ENCODE assay signal across 17 cellular contexts in the genomic region with DNA sequence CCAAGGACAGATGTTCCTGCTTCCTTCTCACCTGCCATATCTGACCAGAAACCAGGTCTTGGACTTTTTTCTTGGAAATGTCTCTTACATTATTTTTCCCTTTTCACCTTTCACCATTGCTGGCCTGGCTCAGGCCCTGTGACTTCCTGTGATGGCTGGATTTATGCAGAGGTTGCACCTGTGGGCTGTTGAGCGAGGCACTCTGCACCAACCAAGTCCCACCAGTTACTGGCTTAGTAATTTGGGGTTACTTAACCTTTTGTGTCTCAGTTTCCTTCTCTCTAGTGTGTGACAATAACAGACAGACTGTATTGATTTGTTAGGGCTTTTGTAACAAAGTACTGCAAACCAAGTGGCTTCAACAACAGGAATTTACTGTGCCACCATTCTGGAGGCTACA.
DNase-seq lines count a peak whose midpoint lies in the region; ATAC-seq and TF ChIP-seq lines count a peak whose summit lies in the region.
"Had no signal": no experiment of that assay in that cellular context is flagged by ENCODE, and none has a peak within 500 bp of the region (broad histone marks: within the 10 kb centered on the region; RNA-seq: fewer than 3 reads in every experiment).

No MANE protein-coding gene starts in this region.

- peaks cover 9% of the 10 kb centered on the region for H3K27me3 Mint-ChIP-seq in activated T-cell treated with anti-CD3 and anti-CD28 coated beads, Interleukin-2, amount 50 U/mL, for 72 hours (ENCODE audit: low read depth)
- H3K27me3 Mint-ChIP-seq in CD14-positive monocyte (ENCODE audit: low read depth in 3 of 3), result peaks cover 11 to 17% (median 14%) of the 10 kb centered on the region in 3 donors

- peak; percentile 41 to 62 for ATAC-seq in activated T-cell treated with anti-CD3 and anti-CD28 coated beads, Interleukin-2, amount 50 U/mL, for 72 hours (replicated peaks in 1 of 2)
- peak; percentile 31 for ATAC-seq in stimulated activated naive CD8-positive, alpha-beta T cell treated with anti-CD3 and anti-CD28 coated beads, Interleukin-15, Interleukin-2, amounts not matched to agents 100 U/mL and 50 U/mL, for 24 hours
- no peak for ATAC-seq in GM18505 (IDR thresholded peaks at IDR 0.05; ENCODE audit: unreplicated experiment)
- ATAC-seq: HCT116 had no signal

- TF ChIP-seq POLR2A in GM18505 (IDR thresholded peaks at IDR 0.05; ENCODE audit: borderline replicate concordance, extremely low read depth, insufficient read depth, insufficient read length), result no peak

- peaks cover 12% of the 10 kb centered on the region for H3K4me1 Mint-ChIP-seq in activated T-cell treated with anti-CD3 and anti-CD28 coated beads, Interleukin-2, amount 50 U/mL, for 72 hours (ENCODE audit: low read depth)
- H3K4me1 Mint-ChIP-seq in CD14-positive monocyte, result peaks cover 4% of the 10 kb centered on the region

- H3K36me3 Mint-ChIP-seq in activated T-cell treated with anti-CD3 and anti-CD28 coated beads, Interleukin-2, amount 50 U/mL, for 72 hours (ENCODE audit: insufficient read depth in 2 of 2), result no peaks in the 10 kb centered on the region
- no peaks in the 10 kb centered on the region for H3K36me3 Mint-ChIP-seq in CD14-positive monocyte

- no peaks in the 10 kb centered on the region for H3F3A ChIP-seq in MM.1S (ENCODE audit: insufficient read depth, low read length)

- DNase-seq in activated T-cell treated with anti-CD3 and anti-CD28 coated beads, Interleukin-2, amount 50 U/mL, for 72 hours, result no peak
- no peak for DNase-seq in activated T-cell treated with anti-CD3 and anti-CD28 coated beads, Interleukin-2, amount 50 U/mL, for 48 hours
- DNase-seq in MM.1S (peak; percentile 30), OCI-LY7 (ENCODE audit: low spot score) (no peak), CD14-positive monocyte (ENCODE audit: low spot score) (no peak)
- no peak for DNase-seq in stimulated activated naive CD8-positive, alpha-beta T cell treated with anti-CD3 and anti-CD28 coated beads, Interleukin-15, Interleukin-2, amounts not matched to agents 100 U/mL and 50 U/mL, for 24 hours
- DNase-seq: ACHN; BE2C; C1 segment of cervical spinal cord; CD4-positive, alpha-beta T cell; DMS 273 treated with DMSO at 0.1 percent for 48 hours; GOT3; H7; HFFc6 had no signal

- H3K4me2 ChIP-seq in MM.1S (ENCODE audit: low read depth, low read length) (no peak overlapping the region), OCI-LY7 (ENCODE audit: low read length) (no peak overlapping the region)

- H4K20me1 ChIP-seq in MM.1S (ENCODE audit: insufficient read depth, low read length) (no peaks in the 10 kb centered on the region), OCI-LY7 (ENCODE audit: insufficient read depth, low read length) (no peaks in the 10 kb centered on the region)

- peak overlapping the region; percentile 38 for H3K27ac Mint-ChIP-seq in activated T-cell treated with anti-CD3 and anti-CD28 coated beads, Interleukin-2, amount 50 U/mL, for 72 hours
- no peak overlapping the region for H3K27ac Mint-ChIP-seq in CD14-positive monocyte
- H3K27ac Mint-ChIP-seq: CD4-positive, alpha-beta T cell; HFFc6 had no signal

- H3K4me3 Mint-ChIP-seq in activated T-cell treated with anti-CD3 and anti-CD28 coated beads, Interleukin-2, amount 50 U/mL, for 72 hours, result no peak overlapping the region
- no peak overlapping the region for H3K4me3 Mint-ChIP-seq in CD14-positive monocyte
- H3K4me3 Mint-ChIP-seq: CD4-positive, alpha-beta T cell; HFFc6 had no signal

- H3K27ac ChIP-seq in MM.1S (ENCODE audit: low read length), result no peak overlapping the region
- H3K27ac ChIP-seq in OCI-LY7 (ENCODE audit: low read depth, low read length, poor library complexity, severe bottlenecking), result no peak overlapping the region
- H3K27ac ChIP-seq: HL-60 had no signal

- no peaks in the 10 kb centered on the region for H3K27me3 ChIP-seq in MM.1S (replicated peaks; ENCODE audit: insufficient read depth, low read length)
- H3K27me3 ChIP-seq: BE2C had no signal

- H3K4me3 ChIP-seq in MM.1S (ENCODE audit: low read length) (no peak overlapping the region), OCI-LY7 (ENCODE audit: low read depth, low read length, poor library complexity, severe bottlenecking) (no peak overlapping the region)

- intact Hi-C loops in OCI-LY7 (cut with micrococcal nuclease; ENCODE audit: unreplicated experiment) (no loop called here), CD14-positive monocyte (cut with micrococcal nuclease) (no loop called here)

- BruUV-seq in OCI-LY7 (replicated peaks; lab: Mats Ljungman, UMichigan), result no TSS peak

- H3K9me3 ChIP-seq in MM.1S (replicated peaks; ENCODE audit: insufficient read depth, low read length) (no peaks in the 10 kb centered on the region), OCI-LY7 (ENCODE audit: low read length) (no peaks in the 10 kb centered on the region)
- H3K9me3 ChIP-seq: BE2C had no signal

- H2AFZ ChIP-seq in MM.1S (ENCODE audit: low read length) (no peak overlapping the region; the same call in 1 of the 2 replicates), OCI-LY7 (ENCODE audit: low read length) (peak overlapping the region; percentile 25; the same call in 1 of the 2 replicates)

- TF ChIP-seq CTCF in MM.1S (IDR thresholded peaks at IDR 0.05; ENCODE audit: low read length) (no peak), OCI-LY7 (conservative IDR thresholded peaks at IDR 0.05; ENCODE audit: low read length) (no peak), CD14-positive monocyte (IDR thresholded peaks at IDR 0.05) (no peak)

- no peaks in the 10 kb centered on the region for H3K36me3 ChIP-seq in MM.1S (replicated peaks; ENCODE audit: insufficient read depth, low read length)
- H3K36me3 ChIP-seq in OCI-LY7 (ENCODE audit: insufficient read depth, low read length), result no peaks in the 10 kb centered on the region
- H3K36me3 ChIP-seq: BE2C had no signal

- H3K79me2 ChIP-seq in MM.1S (ENCODE audit: low read length) (no peaks in the 10 kb centered on the region), OCI-LY7 (ENCODE audit: insufficient read depth, low read depth, low read length) (no peaks in the 10 kb centered on the region)

- no peak overlapping the region for H3K9ac ChIP-seq in MM.1S (ENCODE audit: low read length)

- POLR2A ChIA-PET in OCI-LY7 (lab: Charles Lee), result interaction anchor here (1.1 kb wide), 1 partner anchor 11 kb away, joined by 6 read pairs; no protein-coding TSS in a partner anchor

- H3K9me2 ChIP-seq in MM.1S (replicated peaks; ENCODE audit: insufficient read depth, low read length) (no peaks in the 10 kb centered on the region), OCI-LY7 (ENCODE audit: insufficient read depth, low read length) (no peaks in the 10 kb centered on the region)

- CTCF ChIA-PET in OCI-LY7 (lab: Charles Lee; ENCODE audit: unreplicated experiment), result no interaction called here

- no peaks in the 10 kb centered on the region for H3K9me3 Mint-ChIP-seq in activated T-cell treated with anti-CD3 and anti-CD28 coated beads, Interleukin-2, amount 50 U/mL, for 72 hours
- peaks cover 0 to 2% (median 0%) of the 10 kb centered on the region in 7 donors for H3K9me3 Mint-ChIP-seq in CD14-positive monocyte
- H3K9me3 Mint-ChIP-seq: CD4-positive, alpha-beta T cell; HFFc6 had no signal

- peaks cover 4% of the 10 kb centered on the region; the same call in 1 of the 2 replicates for H3K4me1 ChIP-seq in MM.1S (ENCODE audit: low read length)
- H3K4me1 ChIP-seq in OCI-LY7 (ENCODE audit: insufficient read depth, low read length, poor library complexity, severe bottlenecking), result no peaks in the 10 kb centered on the region
- H3K4me1 ChIP-seq: BE2C had no signal
